ENCODE assay signal across 25 cellular contexts in genomic region chr10:117367718-117368117, GRCh38.
"Had no signal": no experiment of that assay in that cellular context is flagged by ENCODE, and none has a peak within 500 bp of the region (broad histone marks: within the 10 kb centered on the region; RNA-seq: fewer than 3 reads in every experiment).

No MANE protein-coding gene starts in this region.

- H3K36me3 ChIP-seq: breast epithelium had no signal

- H3K9me3 Mint-ChIP-seq: central memory CD8-positive, alpha-beta T cell; effector memory CD8-positive, alpha-beta T cell; nephron progenitor cell had no signal

- H3K4me3 ChIP-seq: breast epithelium, dorsolateral prefrontal cortex, upper lobe of right lung had no signal

- DNase-seq: activated CD4-positive, alpha-beta T cell treated with anti-CD3 and anti-CD28 coated beads for 4 hours; activated CD4-positive, alpha-beta T cell treated with anti-CD3 and anti-CD28 coated beads, Interleukin-2, amount 50 U/mL, for 48 hours; activated CD4-positive, CD25-positive, alpha-beta regulatory T cell; activated CD8-positive, alpha-beta memory T cell treated with anti-CD3 and anti-CD28 coated beads, Interleukin-2, amount 50 U/mL, for 48 hours; activated naive CD4-positive, alpha-beta T cell treated with Interleukin-2 at 50 U/mL for 16 hours; activated naive CD8-positive, alpha-beta T cell treated with anti-CD3 and anti-CD28 coated beads for 36 hours; activated T-cell treated with anti-CD3 and anti-CD28 coated beads, Interleukin-2, amount 50 U/mL, for 48 hours; dorsolateral prefrontal cortex; effector memory CD8-positive, alpha-beta T cell; foreskin melanocyte; glutamatergic neuron; hippocampal formation; kidney glomerular epithelial cell; left ventricle myocardium superior; midbrain; nephron progenitor cell; nucleus accumbens; retina; stimulated activated CD4-positive, alpha-beta T cell treated with anti-CD3 and anti-CD28 coated beads, Interleukin-4, amount 100 ng/mL, for 1 hour; stimulated activated naive CD4-positive, alpha-beta T cell; T1000; upper lobe of right lung had no signal

- H3K27ac Mint-ChIP-seq: activated naive CD8-positive, alpha-beta T cell treated with anti-CD3 and anti-CD28 coated beads for 36 hours; nephron progenitor cell had no signal

- ATAC-seq: effector memory CD8-positive, alpha-beta T cell; esophagus mucosa; left ventricle myocardium superior; upper lobe of right lung had no signal

- H3K27ac ChIP-seq: breast epithelium, dorsolateral prefrontal cortex, upper lobe of right lung had no signal

- H3K4me3 Mint-ChIP-seq: activated naive CD8-positive, alpha-beta T cell treated with anti-CD3 and anti-CD28 coated beads for 36 hours; central memory CD8-positive, alpha-beta T cell; effector memory CD8-positive, alpha-beta T cell; nephron progenitor cell had no signal

- H3K9me3 ChIP-seq: breast epithelium, upper lobe of right lung had no signal

- H3K27me3 ChIP-seq: breast epithelium, dorsolateral prefrontal cortex, upper lobe of right lung had no signal

- H3K27me3 Mint-ChIP-seq: activated naive CD8-positive, alpha-beta T cell treated with anti-CD3 and anti-CD28 coated beads for 36 hours; central memory CD8-positive, alpha-beta T cell; effector memory CD8-positive, alpha-beta T cell had no signal
